ENCODE assay signal across 1 cellular context in the genomic region with DNA sequence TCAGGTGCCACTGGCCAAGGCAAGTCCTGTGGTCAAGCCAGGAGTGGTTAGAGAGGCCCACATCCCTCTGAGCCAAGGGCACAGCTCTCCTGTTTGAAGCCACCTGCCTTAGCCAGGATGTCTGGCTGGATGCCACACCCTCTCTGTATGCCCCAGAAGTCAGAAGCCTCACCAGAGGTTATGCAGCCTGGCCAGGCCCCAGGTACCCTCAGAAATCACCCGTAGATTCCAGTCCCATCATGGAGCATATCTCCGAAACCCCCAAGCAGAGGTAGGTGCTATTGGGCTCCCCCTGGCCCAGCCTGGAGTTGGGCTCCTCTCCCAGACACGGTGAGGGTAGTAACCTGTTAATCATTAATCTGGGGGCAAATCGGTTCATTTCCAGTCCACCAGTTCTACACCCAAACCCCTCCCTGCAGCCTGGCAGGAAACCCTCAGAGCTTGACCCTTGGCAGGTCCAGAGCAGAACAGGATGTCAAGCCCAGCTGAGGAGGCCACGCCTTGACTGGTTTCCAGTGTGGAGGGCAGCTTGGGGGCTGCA.
TF ChIP-seq lines count a peak whose summit lies in the region.

No MANE protein-coding gene starts in this region.

TF ChIP-seq in HepG2, 621 proteins besides CTCF, POLR2A, EP300 and RAD21 (continued from another document and continues in another):
- TF ChIP-seq ZNF75D (CRISPR knock-in tag; IDR thresholded peaks at IDR 0.05; ENCODE audit: borderline replicate concordance) (no peak), ZBTB37 (CRISPR knock-in tag; IDR thresholded peaks at IDR 0.05) (no peak), SP4 (CRISPR knock-in tag; IDR thresholded peaks at IDR 0.05) (no peak), ZMAT5 (CRISPR knock-in tag; IDR thresholded peaks at IDR 0.05; ENCODE audit: borderline replicate concordance, low read depth) (no peak), ZKSCAN1 (IDR thresholded peaks at IDR 0.05; ENCODE audit: low read length) (no peak), EZH2 (conservative IDR thresholded peaks at IDR 0.05; ENCODE audit: low read depth, low read length) (no peak), SOX5 (CRISPR knock-in tag; IDR thresholded peaks at IDR 0.05; ENCODE audit: borderline replicate concordance) (no peak), HOXA5 (CRISPR knock-in tag; IDR thresholded peaks at IDR 0.05) (no peak), KMT2A (CRISPR knock-in tag; IDR thresholded peaks at IDR 0.05) (no peak), ZNF124 (CRISPR knock-in tag; IDR thresholded peaks at IDR 0.05) (no peak), SNAPC4 (CRISPR knock-in tag; IDR thresholded peaks at IDR 0.05) (no peak), ZNF17 (CRISPR knock-in tag; IDR thresholded peaks at IDR 0.05) (no peak), ZNF777 (CRISPR knock-in tag; IDR thresholded peaks at IDR 0.05) (no peak), ZNF558 (CRISPR knock-in tag; IDR thresholded peaks at IDR 0.05; ENCODE audit: borderline replicate concordance) (no peak), SP5 (CRISPR knock-in tag; IDR thresholded peaks at IDR 0.05; ENCODE audit: borderline replicate concordance, low read depth) (no peak), CEBPG (CRISPR knock-in tag; IDR thresholded peaks at IDR 0.05) (no peak), BRCA1 (CRISPR knock-in tag; IDR thresholded peaks at IDR 0.05) (no peak), ZNF317 (CRISPR knock-in tag; IDR thresholded peaks at IDR 0.05) (no peak), ZNF567 (CRISPR knock-in tag; IDR thresholded peaks at IDR 0.05; ENCODE audit: borderline replicate concordance) (no peak)
- TF ChIP-seq, protein P1, sequence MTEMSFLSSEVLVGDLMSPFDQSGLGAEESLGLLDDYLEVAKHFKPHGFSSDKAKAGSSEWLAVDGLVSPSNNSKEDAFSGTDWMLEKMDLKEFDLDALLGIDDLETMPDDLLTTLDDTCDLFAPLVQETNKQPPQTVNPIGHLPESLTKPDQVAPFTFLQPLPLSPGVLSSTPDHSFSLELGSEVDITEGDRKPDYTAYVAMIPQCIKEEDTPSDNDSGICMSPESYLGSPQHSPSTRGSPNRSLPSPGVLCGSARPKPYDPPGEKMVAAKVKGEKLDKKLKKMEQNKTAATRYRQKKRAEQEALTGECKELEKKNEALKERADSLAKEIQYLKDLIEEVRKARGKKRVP (CRISPR knock-in tag; IDR thresholded peaks at IDR 0.05) = no peak
- TF ChIP-seq, protein P2, sequence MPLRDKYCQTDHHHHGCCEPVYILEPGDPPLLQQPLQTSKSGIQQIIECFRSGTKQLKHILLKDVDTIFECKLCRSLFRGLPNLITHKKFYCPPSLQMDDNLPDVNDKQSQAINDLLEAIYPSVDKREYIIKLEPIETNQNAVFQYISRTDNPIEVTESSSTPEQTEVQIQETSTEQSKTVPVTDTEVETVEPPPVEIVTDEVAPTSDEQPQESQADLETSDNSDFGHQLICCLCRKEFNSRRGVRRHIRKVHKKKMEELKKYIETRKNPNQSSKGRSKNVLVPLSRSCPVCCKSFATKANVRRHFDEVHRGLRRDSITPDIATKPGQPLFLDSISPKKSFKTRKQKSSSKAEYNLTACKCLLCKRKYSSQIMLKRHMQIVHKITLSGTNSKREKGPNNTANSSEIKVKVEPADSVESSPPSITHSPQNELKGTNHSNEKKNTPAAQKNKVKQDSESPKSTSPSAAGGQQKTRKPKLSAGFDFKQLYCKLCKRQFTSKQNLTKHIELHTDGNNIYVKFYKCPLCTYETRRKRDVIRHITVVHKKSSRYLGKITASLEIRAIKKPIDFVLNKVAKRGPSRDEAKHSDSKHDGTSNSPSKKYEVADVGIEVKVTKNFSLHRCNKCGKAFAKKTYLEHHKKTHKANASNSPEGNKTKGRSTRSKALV (CRISPR knock-in tag; IDR thresholded peaks at IDR 0.05) = no peak
- TF ChIP-seq, protein P3, sequence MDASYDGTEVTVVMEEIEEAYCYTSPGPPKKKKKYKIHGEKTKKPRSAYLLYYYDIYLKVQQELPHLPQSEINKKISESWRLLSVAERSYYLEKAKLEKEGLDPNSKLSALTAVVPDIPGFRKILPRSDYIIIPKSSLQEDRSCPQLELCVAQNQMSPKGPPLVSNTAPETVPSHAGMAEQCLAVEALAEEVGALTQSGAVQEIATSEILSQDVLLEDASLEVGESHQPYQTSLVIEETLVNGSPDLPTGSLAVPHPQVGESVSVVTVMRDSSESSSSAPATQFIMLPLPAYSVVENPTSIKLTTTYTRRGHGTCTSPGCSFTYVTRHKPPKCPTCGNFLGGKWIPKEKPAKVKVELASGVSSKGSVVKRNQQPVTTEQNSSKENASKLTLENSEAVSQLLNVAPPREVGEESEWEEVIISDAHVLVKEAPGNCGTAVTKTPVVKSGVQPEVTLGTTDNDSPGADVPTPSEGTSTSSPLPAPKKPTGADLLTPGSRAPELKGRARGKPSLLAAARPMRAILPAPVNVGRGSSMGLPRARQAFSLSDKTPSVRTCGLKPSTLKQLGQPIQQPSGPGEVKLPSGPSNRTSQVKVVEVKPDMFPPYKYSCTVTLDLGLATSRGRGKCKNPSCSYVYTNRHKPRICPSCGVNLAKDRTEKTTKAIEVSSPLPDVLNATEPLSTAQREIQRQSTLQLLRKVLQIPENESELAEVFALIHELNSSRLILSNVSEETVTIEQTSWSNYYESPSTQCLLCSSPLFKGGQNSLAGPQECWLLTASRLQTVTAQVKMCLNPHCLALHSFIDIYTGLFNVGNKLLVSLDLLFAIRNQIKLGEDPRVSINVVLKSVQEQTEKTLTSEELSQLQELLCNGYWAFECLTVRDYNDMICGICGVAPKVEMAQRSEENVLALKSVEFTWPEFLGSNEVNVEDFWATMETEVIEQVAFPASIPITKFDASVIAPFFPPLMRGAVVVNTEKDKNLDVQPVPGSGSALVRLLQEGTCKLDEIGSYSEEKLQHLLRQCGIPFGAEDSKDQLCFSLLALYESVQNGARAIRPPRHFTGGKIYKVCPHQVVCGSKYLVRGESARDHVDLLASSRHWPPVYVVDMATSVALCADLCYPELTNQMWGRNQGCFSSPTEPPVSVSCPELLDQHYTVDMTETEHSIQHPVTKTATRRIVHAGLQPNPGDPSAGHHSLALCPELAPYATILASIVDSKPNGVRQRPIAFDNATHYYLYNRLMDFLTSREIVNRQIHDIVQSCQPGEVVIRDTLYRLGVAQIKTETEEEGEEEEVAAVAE (CRISPR knock-in tag; IDR thresholded peaks at IDR 0.05; ENCODE audit: borderline replicate concordance) = no peak
- TF ChIP-seq, protein P4, sequence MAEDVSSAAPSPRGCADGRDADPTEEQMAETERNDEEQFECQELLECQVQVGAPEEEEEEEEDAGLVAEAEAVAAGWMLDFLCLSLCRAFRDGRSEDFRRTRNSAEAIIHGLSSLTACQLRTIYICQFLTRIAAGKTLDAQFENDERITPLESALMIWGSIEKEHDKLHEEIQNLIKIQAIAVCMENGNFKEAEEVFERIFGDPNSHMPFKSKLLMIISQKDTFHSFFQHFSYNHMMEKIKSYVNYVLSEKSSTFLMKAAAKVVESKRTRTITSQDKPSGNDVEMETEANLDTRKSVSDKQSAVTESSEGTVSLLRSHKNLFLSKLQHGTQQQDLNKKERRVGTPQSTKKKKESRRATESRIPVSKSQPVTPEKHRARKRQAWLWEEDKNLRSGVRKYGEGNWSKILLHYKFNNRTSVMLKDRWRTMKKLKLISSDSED (CRISPR knock-in tag; IDR thresholded peaks at IDR 0.05) = no peak
- TF ChIP-seq, protein P5, sequence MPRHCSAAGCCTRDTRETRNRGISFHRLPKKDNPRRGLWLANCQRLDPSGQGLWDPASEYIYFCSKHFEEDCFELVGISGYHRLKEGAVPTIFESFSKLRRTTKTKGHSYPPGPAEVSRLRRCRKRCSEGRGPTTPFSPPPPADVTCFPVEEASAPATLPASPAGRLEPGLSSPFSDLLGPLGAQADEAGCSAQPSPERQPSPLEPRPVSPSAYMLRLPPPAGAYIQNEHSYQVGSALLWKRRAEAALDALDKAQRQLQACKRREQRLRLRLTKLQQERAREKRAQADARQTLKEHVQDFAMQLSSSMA (CRISPR knock-in tag; IDR thresholded peaks at IDR 0.05) = no peak
- TF ChIP-seq, protein P6, sequence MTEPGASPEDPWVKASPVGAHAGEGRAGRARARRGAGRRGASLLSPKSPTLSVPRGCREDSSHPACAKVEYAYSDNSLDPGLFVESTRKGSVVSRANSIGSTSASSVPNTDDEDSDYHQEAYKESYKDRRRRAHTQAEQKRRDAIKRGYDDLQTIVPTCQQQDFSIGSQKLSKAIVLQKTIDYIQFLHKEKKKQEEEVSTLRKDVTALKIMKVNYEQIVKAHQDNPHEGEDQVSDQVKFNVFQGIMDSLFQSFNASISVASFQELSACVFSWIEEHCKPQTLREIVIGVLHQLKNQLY (CRISPR knock-in tag; IDR thresholded peaks at IDR 0.05) = no peak
